ENCODE assay signal across 23 cellular contexts in genomic region chr4:133555671-133556070, GRCh38.
"Had no signal": no experiment of that assay in that cellular context is flagged by ENCODE, and none has a peak within 500 bp of the region (broad histone marks: within the 10 kb centered on the region; RNA-seq: fewer than 3 reads in every experiment).

No MANE protein-coding gene starts in this region.

- ATAC-seq: activated CD4-positive, CD25-positive, alpha-beta regulatory T cell treated with anti-CD3 and anti-CD28 coated beads, Interleukin-2, amount 50 U/mL, for 24 hours; activated CD8-positive, alpha-beta T cell treated with anti-CD3 and anti-CD28 coated beads, Interleukin-2, amount 10 ng/mL, durations not matched to agents 7 days and 5 days; activated naive CD4-positive, alpha-beta T cell treated with anti-CD3 and anti-CD28 coated beads, Interleukin-2, amount 50 U/mL, for 72 hours; activated T-helper 17 cell treated with anti-CD3 and anti-CD28 coated beads, Interleukin-2, amount 50 U/mL, for 72 hours; left ventricle myocardium superior; natural killer cell; psoas muscle had no signal

- H3K27me3 ChIP-seq: ascending aorta, ovary, right atrium auricular region, tibial artery had no signal

- H3K4me3 Mint-ChIP-seq: activated CD8-positive, alpha-beta T cell treated with anti-CD3 and anti-CD28 coated beads, Interleukin-2, amount 10 ng/mL, durations not matched to agents 7 days and 5 days; activated T-helper 17 cell treated with anti-CD3 and anti-CD28 coated beads, Interleukin-2, amount 50 U/mL, for 72 hours; natural killer cell; stimulated activated naive CD8-positive, alpha-beta T cell treated with anti-CD3 and anti-CD28 coated beads, Interleukin-15, Interleukin-2, amounts not matched to agents 100 ng/mL and 50 ng/mL, for 24 hours had no signal

- DNase-seq: activated CD4-positive, alpha-beta T cell treated with anti-CD3 and anti-CD28 coated beads, Interleukin-2, amount 50 U/mL, for 1 hour; activated CD8-positive, alpha-beta T cell treated with anti-CD3 and anti-CD28 coated beads, Interleukin-2, amount 10 ng/mL, durations not matched to agents 7 days and 5 days; glutamatergic neuron; hippocampal formation; left ventricle myocardium superior; mammary epithelial cell; midbrain; natural killer cell; ovary; psoas muscle; stimulated activated CD4-positive, alpha-beta T cell treated with anti-CD3 and anti-CD28 coated beads, Interleukin-4, amount 100 ng/mL, for 4 hours; tibial artery had no signal

- H3K27me3 Mint-ChIP-seq: activated T-helper 17 cell treated with anti-CD3 and anti-CD28 coated beads, Interleukin-2, amount 50 U/mL, for 72 hours; stimulated activated naive CD8-positive, alpha-beta T cell treated with anti-CD3 and anti-CD28 coated beads, Interleukin-15, Interleukin-2, amounts not matched to agents 100 ng/mL and 50 ng/mL, for 24 hours had no signal

- H3K36me3 Mint-ChIP-seq: activated naive CD4-positive, alpha-beta T cell treated with anti-CD3 and anti-CD28 coated beads, Interleukin-2, amount 50 U/mL, for 72 hours; natural killer cell had no signal

- FAIRE-seq: bronchial epithelial cell, frontal cortex, islet of Langerhans had no signal

- H3K36me3 ChIP-seq: ascending aorta, ovary, right atrium auricular region, tibial artery had no signal

- H3K27ac ChIP-seq: ascending aorta, coronary artery, epithelial cell of prostate, ovary, psoas muscle, right atrium auricular region, tibial artery had no signal

- H3K9me3 Mint-ChIP-seq: activated T-helper 17 cell treated with anti-CD3 and anti-CD28 coated beads, Interleukin-2, amount 50 U/mL, for 72 hours; stimulated activated naive CD8-positive, alpha-beta T cell treated with anti-CD3 and anti-CD28 coated beads, Interleukin-15, Interleukin-2, amounts not matched to agents 100 ng/mL and 50 ng/mL, for 24 hours had no signal

- H3K27ac Mint-ChIP-seq: activated CD8-positive, alpha-beta T cell treated with anti-CD3 and anti-CD28 coated beads, Interleukin-2, amount 10 ng/mL, durations not matched to agents 7 days and 5 days; activated naive CD4-positive, alpha-beta T cell treated with anti-CD3 and anti-CD28 coated beads, Interleukin-2, amount 50 U/mL, for 72 hours; activated T-helper 17 cell treated with anti-CD3 and anti-CD28 coated beads, Interleukin-2, amount 50 U/mL, for 72 hours; natural killer cell; stimulated activated naive CD8-positive, alpha-beta T cell treated with anti-CD3 and anti-CD28 coated beads, Interleukin-15, Interleukin-2, amounts not matched to agents 100 ng/mL and 50 ng/mL, for 24 hours had no signal

- H3K4me1 ChIP-seq: ascending aorta, psoas muscle, right atrium auricular region, tibial artery had no signal

- H3K9me3 ChIP-seq: ascending aorta, ovary, psoas muscle, right atrium auricular region, tibial artery had no signal

- H3K4me1 Mint-ChIP-seq: activated T-helper 17 cell treated with anti-CD3 and anti-CD28 coated beads, Interleukin-2, amount 50 U/mL, for 72 hours; natural killer cell had no signal

- H3K4me3 ChIP-seq: ascending aorta, coronary artery, ovary, psoas muscle, right atrium auricular region, tibial artery had no signal
